Comparison of ENCODE assay signal across 18 cellular contexts in the genomic region with DNA sequence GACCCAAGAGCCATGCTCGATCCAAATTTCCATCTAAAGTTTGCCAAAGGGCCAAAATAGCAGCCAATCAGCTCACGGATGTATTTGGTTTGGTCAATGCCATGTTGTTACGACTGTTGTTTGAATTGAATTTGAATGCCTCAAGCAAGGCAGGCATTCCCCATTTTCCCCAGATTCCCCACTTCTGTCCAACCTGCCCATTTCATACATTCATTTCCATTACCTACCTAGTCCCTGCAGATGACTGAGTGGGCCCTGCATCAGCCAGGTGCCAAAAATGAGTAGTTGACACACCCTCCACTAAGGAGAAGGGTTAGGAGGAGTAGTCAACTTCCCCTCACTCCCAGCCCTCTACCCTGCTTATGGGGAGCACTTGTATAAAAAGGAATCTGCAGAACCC. TPM values are rescaled to one million over a fixed set of nuclear protein-coding genes. Genes with fewer than 3 reads are reported as not detected.
A peak's percentile ranks its signal among the peaks of the same experiment; 100 is the strongest.
DNase-seq lines count a peak whose midpoint lies in the region; ATAC-seq, FAIRE-seq and TF ChIP-seq lines count a peak whose summit lies in the region.
"Had no signal": no experiment of that assay in that cellular context is flagged by ENCODE, and none has a peak within 500 bp of the region (broad histone marks: within the 10 kb centered on the region; RNA-seq: fewer than 3 reads in every experiment).

No MANE protein-coding gene starts in this region.

- no peak overlapping the region for H2AFZ ChIP-seq in endothelial cell of umbilical vein (ENCODE audit: low read depth, low read length)

- H3K9me3 Mint-ChIP-seq in Caco-2 (ENCODE audit: unreplicated experiment) (no peaks in the 10 kb centered on the region), osteocyte (ENCODE audit: unreplicated experiment) (no peaks in the 10 kb centered on the region)
- H3K9me3 Mint-ChIP-seq: CD4-positive, alpha-beta memory T cell had no signal

- no peak overlapping the region for H3K4me3 ChIP-seq in Caco-2 (ENCODE audit: low read depth, low read length)
- no peak overlapping the region for H3K4me3 ChIP-seq in ascending aorta
- H3K4me3 ChIP-seq in endothelial cell of umbilical vein (replicated peaks in 1 of 3; ENCODE audit: insufficient read depth in 1 of 3, low read depth in 1 of 3, low read length in 3 of 3): no peak overlapping the region
- H3K4me3 ChIP-seq: BLaER1, GM12878, Peyer's patch had no signal

- dilution Hi-C loops in endothelial cell of umbilical vein (cut with MboI; ENCODE audit: extremely low pct_ligation_motif_present, low sequenced_read_pairs): no loop called here

- peaks cover 3% of the 10 kb centered on the region for H3K36me3 ChIP-seq in Caco-2 (ENCODE audit: control insufficient read depth, insufficient read depth, low read length)
- peaks cover 54 to 57% of the 10 kb centered on the region in 2 donors for H3K36me3 ChIP-seq in ascending aorta
- H3K36me3 ChIP-seq in endothelial cell of umbilical vein (ENCODE audit: control insufficient read depth in 2 of 2, extremely low read depth in 1 of 2, insufficient read depth in 2 of 2, low read length in 2 of 2): peaks cover 42 to 45% of the 10 kb centered on the region in 2 experiments

- TF ChIP-seq POLR2A in endothelial cell of umbilical vein (IDR thresholded peaks at IDR 0.05; ENCODE audit: low read depth, low read length): no peak

- no peaks in the 10 kb centered on the region for H3K27me3 ChIP-seq in Caco-2 (replicated peaks; ENCODE audit: control insufficient read depth, insufficient read depth, low read length)
- H3K27me3 ChIP-seq in ascending aorta: no peaks in the 10 kb centered on the region
- H3K27me3 ChIP-seq in endothelial cell of umbilical vein (ENCODE audit: control insufficient read depth in 2 of 2, insufficient read depth in 2 of 2, low read length in 2 of 2): no peaks in the 10 kb centered on the region
- H3K27me3 ChIP-seq: BLaER1, Peyer's patch had no signal

- H3K4me2 ChIP-seq in endothelial cell of umbilical vein (ENCODE audit: insufficient read depth, low read length): no peak overlapping the region
- H3K4me2 ChIP-seq: BLaER1 had no signal

- no peaks in the 10 kb centered on the region for H4K20me1 ChIP-seq in endothelial cell of umbilical vein (replicated peaks; ENCODE audit: control insufficient read depth, extremely low read depth, insufficient read depth, low read length)
- H4K20me1 ChIP-seq: BLaER1 had no signal

- H3K79me2 ChIP-seq in endothelial cell of umbilical vein (ENCODE audit: control insufficient read depth, insufficient read depth, low read length): peaks cover 2% of the 10 kb centered on the region

- H3K36me3 Mint-ChIP-seq in Caco-2 (ENCODE audit: insufficient read depth, unreplicated experiment) (peaks cover 90% of the 10 kb centered on the region), osteocyte (ENCODE audit: unreplicated experiment) (peaks cover 59% of the 10 kb centered on the region)

- BruUV-seq in Caco-2 (replicated peaks; lab: Mats Ljungman, UMichigan) (no TSS peak), endothelial cell of umbilical vein (replicated peaks; lab: Mats Ljungman, UMichigan) (no TSS peak)

- CTCF ChIA-PET in Caco-2 (lab: Charles Lee): no interaction called here
- CTCF ChIA-PET in endothelial cell of umbilical vein (lab: Charles Lee): interaction anchor here (0.6 kb wide), 1 partner anchor 163 kb away, joined by 3 read pairs; no protein-coding TSS in a partner anchor

- no peak for FAIRE-seq in endothelial cell of umbilical vein (lab: Jason Lieb, UNC)
- FAIRE-seq: GM12878, H1 had no signal

- H3K4me1 Mint-ChIP-seq in Caco-2 (ENCODE audit: low read depth, unreplicated experiment) (peaks cover 7% of the 10 kb centered on the region), osteocyte (ENCODE audit: unreplicated experiment) (peaks cover 84% of the 10 kb centered on the region)

- DNase-seq in Caco-2: no peak
- no peak for DNase-seq in ascending aorta (ENCODE audit: low spot score in 2 of 2)
- no peak for DNase-seq in endothelial cell of umbilical vein (ENCODE audit: low read depth, low spot score)
- no peak for DNase-seq in osteocyte (ENCODE audit: extremely low spot score, unreplicated experiment)
- no peak for DNase-seq in activated naive CD4-positive, alpha-beta T cell treated with anti-CD3 and anti-CD28 coated beads, Interleukin-2, amount 50 U/mL, for 16 hours
- no peak for DNase-seq in middle frontal gyrus (ENCODE audit: extremely low spot score, low spot score)
- DNase-seq in SKM-1 treated with dmso at 0.1 percent for 144 hours (lab: John Stamatoyannopoulos, UW; ENCODE audit: unreplicated experiment): no peak
- DNase-seq: CD4-positive, alpha-beta memory T cell; DMS53; EL; NCI-H1092 treated with DMSO at 0.1 percent for 48 hours; NCI-H1694; Peyer's patch had no signal

- H3K27ac Mint-ChIP-seq in Caco-2 (ENCODE audit: unreplicated experiment) (peak overlapping the region; percentile 26), osteocyte (ENCODE audit: unreplicated experiment) (peak overlapping the region; percentile 75)

- no peak for ATAC-seq in GM18861 (IDR thresholded peaks at IDR 0.05; ENCODE audit: unreplicated experiment)
- ATAC-seq: GM12878, Right ventricle myocardium inferior had no signal

- no peak for TF ChIP-seq CTCF in Caco-2 (IDR thresholded peaks at IDR 0.05; ENCODE audit: insufficient read depth in 1 of 2, low read depth in 1 of 2, low read length in 1 of 2, severe bottlenecking in 1 of 2, unreplicated experiment in 1 of 2)
- no peak for TF ChIP-seq CTCF in ascending aorta (IDR thresholded peaks at IDR 0.05)
- no peak for TF ChIP-seq CTCF in endothelial cell of umbilical vein (IDR thresholded peaks at IDR 0.05; ENCODE audit: extremely low read depth in 1 of 2, insufficient read depth in 1 of 2, low read depth in 1 of 2, low read length in 2 of 2)
- no peak for TF ChIP-seq CTCF in osteocyte (IDR thresholded peaks at IDR 0.05)

- H3K27ac ChIP-seq in ascending aorta: peak overlapping the region; percentile 35 to 39
- H3K27ac ChIP-seq in endothelial cell of umbilical vein (ENCODE audit: insufficient read depth, low read depth, low read length): no peak overlapping the region
- H3K27ac ChIP-seq: BLaER1, Peyer's patch had no signal

- H3K27me3 Mint-ChIP-seq in Caco-2 (ENCODE audit: insufficient read depth, unreplicated experiment) (no peaks in the 10 kb centered on the region), osteocyte (ENCODE audit: unreplicated experiment) (no peaks in the 10 kb centered on the region)
- H3K27me3 Mint-ChIP-seq: CD4-positive, alpha-beta memory T cell had no signal

- no peak overlapping the region for H3K9ac ChIP-seq in endothelial cell of umbilical vein (replicated peaks; ENCODE audit: extremely low read depth, insufficient read depth, low read length)
- H3K9ac ChIP-seq: BLaER1 had no signal

- H3K4me3 Mint-ChIP-seq in Caco-2 (ENCODE audit: unreplicated experiment): no peak overlapping the region
- H3K4me3 Mint-ChIP-seq in osteocyte (ENCODE audit: unreplicated experiment): no peak overlapping the region
- H3K4me3 Mint-ChIP-seq: CD4-positive, alpha-beta memory T cell had no signal

- H3K9me3 ChIP-seq in Caco-2 (no peaks in the 10 kb centered on the region), ascending aorta (no peaks in the 10 kb centered on the region), endothelial cell of umbilical vein (replicated peaks; ENCODE audit: control insufficient read depth, insufficient read depth, low read length) (no peaks in the 10 kb centered on the region)
- H3K9me3 ChIP-seq: BLaER1, Peyer's patch had no signal

- POLR2A ChIA-PET in Caco-2 (lab: Charles Lee) (no interaction called here), endothelial cell of umbilical vein (lab: Charles Lee) (no interaction called here)

- no peaks in the 10 kb centered on the region for H3K9me1 ChIP-seq in endothelial cell of umbilical vein (replicated peaks; ENCODE audit: control insufficient read depth, extremely low read depth, insufficient read depth, low read length)

- intact Hi-C loops in Caco-2 (cut with micrococcal nuclease; ENCODE audit: unreplicated experiment) (no loop called here), ascending aorta (cut with DNase I) (no loop called here), endothelial cell of umbilical vein (cut with micrococcal nuclease) (no loop called here)

- H3K4me1 ChIP-seq in Caco-2: no peaks in the 10 kb centered on the region
- peaks cover 9 to 11% of the 10 kb centered on the region in 2 donors for H3K4me1 ChIP-seq in ascending aorta
- no peaks in the 10 kb centered on the region for H3K4me1 ChIP-seq in endothelial cell of umbilical vein (ENCODE audit: control insufficient read depth, extremely low read depth, insufficient read depth, low read length)
- H3K4me1 ChIP-seq: Peyer's patch had no signal

TF ChIP-seq in endothelial cell of umbilical vein, 7 proteins besides CTCF, POLR2A, EP300 and RAD21:
- TF ChIP-seq POLR2AphosphoS5 (IDR thresholded peaks at IDR 0.05; ENCODE audit: insufficient read depth, low read depth, low read length) (peak; percentile 17), MYC (IDR thresholded peaks at IDR 0.05; ENCODE audit: low read depth, low read length) (no peak), GATA2 (IDR thresholded peaks at IDR 0.05; ENCODE audit: insufficient read depth, insufficient read length, low read depth, low read length) (no peak), FOS (IDR thresholded peaks at IDR 0.05; ENCODE audit: borderline replicate concordance, insufficient read depth, low read length) (no peak)

RNA-seq across cellular contexts. Expression of a gene that starts 51.7 kb away (rescaled TPM):
- total RNA-seq in Caco-2 (2022): 1,141 and 1,158 TPM in 2 replicates
- total RNA-seq in ascending aorta: 730 TPM
- total RNA-seq in endothelial cell of umbilical vein: 2,636 and 2,725 TPM in 2 replicates
- polyA plus RNA-seq in endothelial cell of umbilical vein: 2,745 and 3,299 TPM in 2 replicates
- 4,765 and 4,884 TPM in 2 replicates for polyA plus RNA-seq in endothelial cell of umbilical vein (2011; cell fraction: cytosol; rRNA removed)
- polyA plus RNA-seq in endothelial cell of umbilical vein (2011; cell fraction: nucleus; rRNA removed): 2,911 and 3,170 TPM in 2 replicates
- polyA plus RNA-seq in endothelial cell of umbilical vein (2012): 3,482 and 4,382 TPM in 2 replicates
- polyA minus RNA-seq in endothelial cell of umbilical vein: 3,299 and 3,540 TPM in 2 replicates
- 533 TPM for polyA minus RNA-seq in endothelial cell of umbilical vein (2011; cell fraction: cytosol; rRNA and poly(A)+ RNA removed)
- polyA minus RNA-seq in endothelial cell of umbilical vein (2011; cell fraction: nucleus; rRNA and poly(A)+ RNA removed): 990 and 1,101 TPM in 2 replicates
- total RNA-seq in osteocyte: 2,961 and 3,149 TPM in 2 replicates
